In the genomic region with DNA sequence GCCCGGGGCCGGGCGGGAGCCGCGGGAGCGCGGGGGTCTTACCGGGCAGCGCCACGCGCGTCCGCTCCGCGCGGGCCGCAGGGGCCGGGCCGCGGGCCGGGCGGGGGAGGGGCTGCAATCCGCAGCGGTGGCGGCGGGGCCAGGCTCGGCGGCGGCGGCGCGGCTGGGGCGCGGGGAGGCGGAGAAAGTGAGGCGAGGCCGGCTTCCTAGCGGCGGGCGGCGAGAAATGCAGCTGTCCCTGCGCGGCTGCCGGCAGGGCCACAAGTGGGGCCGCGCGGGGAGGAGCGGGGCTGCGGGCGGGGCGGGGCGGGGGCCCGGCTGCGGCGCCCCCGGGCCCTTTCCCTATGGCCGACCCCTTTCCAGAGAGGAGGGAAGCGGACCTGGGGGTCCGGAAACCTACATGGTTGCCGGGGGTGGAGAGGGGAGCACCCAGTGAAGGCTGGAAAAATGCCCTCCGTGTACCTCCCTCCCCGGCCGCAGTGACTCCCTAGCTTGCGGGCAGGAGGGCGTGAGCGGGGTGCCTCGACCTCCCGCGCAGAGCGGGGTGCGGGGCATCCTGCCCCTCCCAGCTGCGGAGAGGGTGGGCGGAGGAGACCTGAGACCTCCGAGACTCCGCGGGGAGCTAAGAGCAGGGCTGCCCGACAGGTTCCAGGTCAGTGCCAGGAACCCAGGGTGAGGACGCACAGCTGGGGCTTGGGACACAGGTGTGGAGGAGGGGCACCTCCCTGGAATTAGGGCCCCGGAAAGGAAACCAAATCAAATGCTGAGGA, we compare ENCODE assay signal across 8 cellular contexts. TPM values are rescaled to one million over a fixed set of nuclear protein-coding genes. Genes with fewer than 3 reads are reported as not detected.
DNase-seq lines count a peak whose midpoint lies in the region; TF ChIP-seq lines count a peak whose summit lies in the region.

A gene with protein sequence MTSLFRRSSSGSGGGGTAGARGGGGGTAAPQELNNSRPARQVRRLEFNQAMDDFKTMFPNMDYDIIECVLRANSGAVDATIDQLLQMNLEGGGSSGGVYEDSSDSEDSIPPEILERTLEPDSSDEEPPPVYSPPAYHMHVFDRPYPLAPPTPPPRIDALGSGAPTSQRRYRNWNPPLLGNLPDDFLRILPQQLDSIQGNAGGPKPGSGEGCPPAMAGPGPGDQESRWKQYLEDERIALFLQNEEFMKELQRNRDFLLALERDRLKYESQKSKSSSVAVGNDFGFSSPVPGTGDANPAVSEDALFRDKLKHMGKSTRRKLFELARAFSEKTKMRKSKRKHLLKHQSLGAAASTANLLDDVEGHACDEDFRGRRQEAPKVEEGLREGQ (minus strand): TSS at position 230 of the 770 bp plus-strand sequence. CDS start 69,848 bp downstream, outside the sequence.

- H3K4me3 ChIP-seq in GM12864 (ENCODE audit: low read depth, low read length): peak within 1 kb of the TSS; percentile 54
- H3K4me3 ChIP-seq in SJCRH30: peak within 1 kb of the TSS; percentile 87
- peak within 1 kb of the TSS; percentile 71 to 75 for H3K4me3 ChIP-seq in testis

- DNase-seq in GM12864 (ENCODE audit: low read depth) (no peak), HK-2 (ENCODE audit: unreplicated experiment) (peak; percentile 80), SJCRH30 (peak; percentile 67 to 70), glomerular visceral epithelial cell (ENCODE audit: extremely low spot score) (peak; percentile 69), occipital lobe (lab: John Stamatoyannopoulos, UW) (peak; percentile 49), testis (peak; percentile 68)
- peak; percentile 77 for DNase-seq in activated naive CD4-positive, alpha-beta T cell treated with anti-CD3 and anti-CD28 coated beads, Interleukin-2, amount 50 U/mL, for 16 hours
- DNase-seq in NK-92 treated with Interleukin-12 subunit alpha and Interleukin-12 subunit beta, amount 100 ng/mL, for 24 hours (lab: John Stamatoyannopoulos, UW): no peak

- H3K36me3 ChIP-seq in SJCRH30 (no peaks in the 10 kb centered on the region), testis (ENCODE audit: low read depth, missing control alignments) (no peaks in the 10 kb centered on the region)

- TF ChIP-seq POLR2A in testis (IDR thresholded peaks at IDR 0.05): no peak

- peaks cover 25% of the 10 kb centered on the region for H3K4me1 ChIP-seq in SJCRH30
- peaks cover 3% of the 10 kb centered on the region for H3K4me1 ChIP-seq in testis

- intact Hi-C loops in testis (cut with DNase I; ENCODE audit: low total_unique reads): loop anchor here (10.0 kb wide), 1 partner anchor 61 kb away; no protein-coding TSS in a partner anchor

- no peaks in the 10 kb centered on the region for H3K9me3 ChIP-seq in SJCRH30 (replicated peaks)
- H3K9me3 ChIP-seq in testis: no peaks in the 10 kb centered on the region

- peak within 1 kb of the TSS; percentile 79 for H3K27ac ChIP-seq in SJCRH30
- peak within 1 kb of the TSS; percentile 79 to 87 for H3K27ac ChIP-seq in testis

- WGBS in testis, 2 donors: 0 to 1% methylated on average over 6 to 25 of the region's 79 CpGs

- peak; percentile 36 for TF ChIP-seq CTCF in GM12864 (IDR thresholded peaks at IDR 0.05; ENCODE audit: low read depth, low read length, missing control alignments)
- TF ChIP-seq CTCF in testis (IDR thresholded peaks at IDR 0.05): peak in 2 of 3 experiments; percentile 1 to 57

- no peaks in the 10 kb centered on the region for H3K27me3 ChIP-seq in SJCRH30
- H3K27me3 ChIP-seq in testis: no peaks in the 10 kb centered on the region

RNA-seq across cellular contexts. Expression of the gene that starts here (rescaled TPM):
- 11.6 and 14.4 TPM in 2 replicates for total RNA-seq in SJCRH30 (2014; rRNA removed; shearing (Covaris generic))
- 10.9 TPM for total RNA-seq in occipital lobe
- 1 to 10 TPM; 6.5 to 8.6 TPM for total RNA-seq in testis
- 13.3 TPM for polyA plus RNA-seq in testis (ENCODE audit: insufficient read depth, low read depth, low replicate concordance)

Comparison
In these comparisons a context has a peak if more than half of its experiments do, and no peak if none do; other contexts are left out.
1. DNase-seq: peak in HK-2 (single experiment), SJCRH30 (2 of 2), activated naive CD4-positive, alpha-beta T cell treated with anti-CD3 and anti-CD28 coated beads, Interleukin-2, amount 50 U/mL, for 16 hours (single experiment), glomerular visceral epithelial cell (single experiment), occipital lobe (single experiment) and testis (single experiment); none in GM12864 (single experiment) and NK-92 treated with Interleukin-12 subunit alpha and Interleukin-12 subunit beta, amount 100 ng/mL, for 24 hours (single experiment).
2. Peak in every context shown above with its lines, with median percentiles within 50 percentile points of each other: H3K4me3 ChIP-seq.